Comparison of ENCODE assay signal across 20 cellular contexts in genomic region chr10:52979295-52980025, GRCh38.
"Had no signal": no experiment of that assay in that cellular context is flagged by ENCODE, and none has a peak within 500 bp of the region (broad histone marks: within the 10 kb centered on the region; RNA-seq: fewer than 3 reads in every experiment).

No MANE protein-coding gene starts in this region.

- DNase-seq: activated B cell treated with CpG ODN at 0.5 μM for 24 hours; activated CD4-positive, alpha-beta T cell treated with anti-CD3 and anti-CD28 coated beads for 1 hour; activated CD4-positive, alpha-beta T cell treated with anti-CD3 and anti-CD28 coated beads, Interleukin-2, amount 10 ng/mL, durations not matched to agents 24 days and 14 days; activated CD4-positive, alpha-beta T cell treated with anti-CD3 and anti-CD28 coated beads, Interleukin-2, amount 50 U/mL, for 48 hours; activated CD8-positive, alpha-beta memory T cell treated with anti-CD3 and anti-CD28 coated beads, Interleukin-2, amount 10 ng/mL, durations not matched to agents 7 days and 5 days; activated effector memory CD4-positive, alpha-beta T cell treated with Interleukin-2 at 50 U/mL for 16 hours; activated naive CD4-positive, alpha-beta T cell; activated T-cell treated with anti-CD3 and anti-CD28 coated beads, Interleukin-2, amount 50 U/mL, for 24 hours; aorta; KG1; NCI-H1092; NCI-H1930; NCI-H345; NCI-H510A; NCI-H526 treated with DMSO at 0.1 percent for 48 hours; NCI-H82; PC-3; SIG-M5; T-helper 17 cell; T-helper 9 cell had no signal
